In the genomic region with DNA sequence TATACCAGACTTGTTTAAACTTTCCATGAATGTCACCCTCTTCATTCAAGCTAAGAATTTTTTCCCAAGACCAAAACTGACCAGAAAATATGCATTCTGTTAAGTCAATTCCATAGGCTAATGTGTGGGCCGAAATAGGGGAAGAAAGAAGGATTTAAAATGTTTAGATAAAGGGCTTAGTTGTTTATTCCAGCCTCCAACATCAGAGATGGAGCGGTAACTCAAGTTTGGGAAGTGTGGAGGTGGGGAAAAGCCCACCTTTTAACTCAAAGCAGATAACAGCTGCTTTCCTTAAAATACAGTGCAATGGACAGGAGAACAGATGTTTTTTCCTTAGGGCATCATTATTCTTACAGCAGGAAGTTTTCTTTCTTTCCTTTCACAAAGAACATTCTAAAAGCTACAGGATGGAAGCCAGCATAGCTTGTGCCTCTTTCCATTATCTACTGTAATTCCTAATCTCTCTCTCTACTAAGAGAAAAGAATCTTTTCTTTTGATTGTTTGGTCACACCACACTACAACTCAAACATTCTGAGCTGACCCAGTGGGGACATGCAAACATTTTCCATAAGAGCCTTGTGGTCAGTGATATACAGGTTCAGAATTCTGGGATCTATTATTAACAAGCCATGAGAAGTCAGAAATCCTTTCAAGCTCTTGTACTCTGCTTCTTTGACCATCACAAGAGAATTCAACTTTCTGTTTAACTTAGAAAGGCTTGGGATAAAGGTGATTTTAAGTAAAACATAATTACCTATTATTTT, we compare ENCODE assay signal across 1 cellular context.
TF ChIP-seq lines count a peak whose summit lies in the region.

No MANE protein-coding gene starts in this region.

TF ChIP-seq in SK-N-SH, 30 proteins besides CTCF, POLR2A, EP300 and RAD21 (continued from another document):
- TF ChIP-seq, protein P1, sequence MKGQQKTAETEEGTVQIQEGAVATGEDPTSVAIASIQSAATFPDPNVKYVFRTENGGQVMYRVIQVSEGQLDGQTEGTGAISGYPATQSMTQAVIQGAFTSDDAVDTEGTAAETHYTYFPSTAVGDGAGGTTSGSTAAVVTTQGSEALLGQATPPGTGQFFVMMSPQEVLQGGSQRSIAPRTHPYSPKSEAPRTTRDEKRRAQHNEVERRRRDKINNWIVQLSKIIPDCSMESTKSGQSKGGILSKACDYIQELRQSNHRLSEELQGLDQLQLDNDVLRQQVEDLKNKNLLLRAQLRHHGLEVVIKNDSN (IDR thresholded peaks at IDR 0.05; ENCODE audit: borderline replicate concordance, low read depth) = no peak
- TF ChIP-seq YY1 (IDR thresholded peaks at IDR 0.05; ENCODE audit: low read depth) (no peak), MXI1 (IDR thresholded peaks at IDR 0.05; ENCODE audit: low read depth, low read length) (no peak), TCF12 (IDR thresholded peaks at IDR 0.05) (peak; percentile 40; the same call in 1 of the 2 replicates), JUND (IDR thresholded peaks at IDR 0.05) (no peak)
